ENCODE assay signal across 9 cellular contexts in genomic region chr18:14693051-14693450, GRCh38. TPM values are rescaled to one million over a fixed set of nuclear protein-coding genes. Genes with fewer than 3 reads are reported as not detected.
"Had no signal": no experiment of that assay in that cellular context is flagged by ENCODE, and none has a peak within 500 bp of the region (broad histone marks: within the 10 kb centered on the region; RNA-seq: fewer than 3 reads in every experiment).

No MANE protein-coding gene starts in this region.

RNA-seq across cellular contexts. Expression of gene ANKRD30B, which starts 54.9 kb away (rescaled TPM):
- total RNA-seq: suprapubic skin, temporal lobe, thoracic aorta, upper lobe of left lung, upper lobe of right lung, ureter, urinary bladder, uterus, vagina had no signal
